Comparison of ENCODE assay signal across 17 cellular contexts in genomic region chr3:39497753-39498152, GRCh38. TPM values are rescaled to one million over a fixed set of nuclear protein-coding genes. Genes with fewer than 3 reads are reported as not detected.
"Had no signal": no experiment of that assay in that cellular context is flagged by ENCODE, and none has a peak within 500 bp of the region (broad histone marks: within the 10 kb centered on the region; RNA-seq: fewer than 3 reads in every experiment).

No MANE protein-coding gene starts in this region.

- H3K4me3 ChIP-seq: cardiac muscle cell, lower lobe of right lung, suprapubic skin, vagina had no signal

- FAIRE-seq: colon had no signal

- H3K36me3 ChIP-seq: cardiac muscle cell, lower lobe of right lung, suprapubic skin, vagina, WERI-Rb-1 had no signal

- H3K27me3 ChIP-seq: vagina had no signal

- DNase-seq: activated CD4-positive, alpha-beta memory T cell treated with anti-CD3 and anti-CD28 coated beads for 36 hours; activated naive CD8-positive, alpha-beta T cell treated with anti-CD3 and anti-CD28 coated beads for 36 hours; amniotic stem cell; foreskin fibroblast; islet precursor cell; left colon; lower lobe of right lung; occipital lobe; retina; stimulated activated naive CD8-positive, alpha-beta T cell treated with anti-CD3 and anti-CD28 coated beads, Interleukin-15, Interleukin-2, amounts not matched to agents 100 U/mL and 50 U/mL, for 24 hours; trophoblast cell had no signal

- H3K4me1 ChIP-seq: suprapubic skin, vagina had no signal

- ATAC-seq: left colon; lower lobe of right lung; stimulated activated naive CD8-positive, alpha-beta T cell treated with anti-CD3 and anti-CD28 coated beads, Interleukin-15, Interleukin-2, amounts not matched to agents 100 U/mL and 50 U/mL, for 24 hours had no signal

- H3K9me3 ChIP-seq: lower lobe of right lung, suprapubic skin, vagina had no signal

- H3K27ac ChIP-seq: cardiac muscle cell, epithelial cell of prostate, lower lobe of right lung, suprapubic skin, vagina, WERI-Rb-1 had no signal

RNA-seq across cellular contexts. Expression of gene MOBP, which starts 30.3 kb away (rescaled TPM):
- total RNA-seq: activated CD4-positive, alpha-beta memory T cell treated with anti-CD3 and anti-CD28 coated beads for 36 hours; activated naive CD8-positive, alpha-beta T cell treated with anti-CD3 and anti-CD28 coated beads for 36 hours; cardiac muscle cell; suprapubic skin; vagina had no signal
- polyA plus RNA-seq: cardiac muscle cell had no signal
